Comparison of ENCODE assay signal across 1 cellular context in genomic region chr10:75530337-75530736, GRCh38.
TF ChIP-seq lines count a peak whose summit lies in the region.

No MANE protein-coding gene starts in this region.

TF ChIP-seq in HCT116, 20 proteins besides CTCF, POLR2A, EP300 and RAD21 (continued from another document):
- TF ChIP-seq YY1 (IDR thresholded peaks at IDR 0.05; ENCODE audit: extremely low read depth, insufficient replicate concordance, low read depth, low read length) (no peak), POLR2AphosphoS5 (IDR thresholded peaks at IDR 0.05; ENCODE audit: low read depth, low read length) (no peak), JUND (IDR thresholded peaks at IDR 0.05) (0 out of 2 replicates have a peak, but pooled peaks have one; percentile 12), CEBPB (IDR thresholded peaks at IDR 0.05; ENCODE audit: low read depth) (no peak), EZH2 (IDR thresholded peaks at IDR 0.05) (no peak), SIN3A (IDR thresholded peaks at IDR 0.05; ENCODE audit: low read depth) (no peak), ELF1 (IDR thresholded peaks at IDR 0.05; ENCODE audit: borderline replicate concordance, low read depth) (no peak), SP1 (IDR thresholded peaks at IDR 0.05; ENCODE audit: low read depth) (no peak), FOSL1 (IDR thresholded peaks at IDR 0.05; ENCODE audit: low read depth) (0 out of 2 replicates have a peak, but pooled peaks have one; percentile 16), SRF (IDR thresholded peaks at IDR 0.05; ENCODE audit: low read depth) (no peak), ATF3 (IDR thresholded peaks at IDR 0.05) (no peak)
